ENCODE assay signal across 37 cellular contexts in the genomic region with DNA sequence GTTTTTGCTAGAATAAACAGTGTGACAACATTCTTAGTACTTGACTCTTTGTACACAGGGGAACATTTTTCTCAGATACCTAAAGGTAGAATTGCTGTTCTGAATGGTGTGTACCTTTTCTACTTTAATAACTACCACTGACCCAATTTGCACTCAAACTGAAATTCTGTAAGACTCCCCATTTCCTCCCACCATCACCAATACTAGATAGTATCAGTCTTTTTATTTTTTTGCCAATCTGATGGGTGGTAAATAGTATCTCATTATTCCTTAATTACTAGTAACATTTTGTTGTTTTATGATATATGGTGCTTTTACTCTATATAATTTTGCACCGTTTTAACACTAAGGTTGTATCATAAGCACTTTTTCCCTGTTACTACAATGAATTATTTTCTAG.
"Had no signal": no experiment of that assay in that cellular context is flagged by ENCODE, and none has a peak within 500 bp of the region (broad histone marks: within the 10 kb centered on the region; RNA-seq: fewer than 3 reads in every experiment).

No MANE protein-coding gene starts in this region.

- H3K4me3 ChIP-seq: adrenal gland, ascending aorta, body of pancreas, breast epithelium, cardiac muscle cell had no signal

- DNase-seq: activated effector memory CD4-positive, alpha-beta T cell treated with anti-CD3 and anti-CD28 coated beads, Interleukin-2, amount 50 U/mL, for 16 hours; activated effector memory CD4-positive, alpha-beta T cell treated with Interleukin-2 at 50 U/mL for 16 hours; activated gamma-delta T cell; activated gamma-delta T cell treated with Interleukin-2 at 50 U/mL for 16 hours; activated naive CD4-positive, alpha-beta T cell; activated naive CD4-positive, alpha-beta T cell treated with anti-CD3 and anti-CD28 coated beads for 36 hours; activated naive CD4-positive, alpha-beta T cell treated with anti-CD3 and anti-CD28 coated beads, Interleukin-2, amount 10 ng/mL, durations not matched to agents 7 days and 5 days; activated naive CD4-positive, alpha-beta T cell treated with anti-CD3 and anti-CD28 coated beads, Interleukin-2, amount 50 U/mL, for 16 hours; activated naive CD4-positive, alpha-beta T cell treated with Interleukin-2 at 50 U/mL for 16 hours; activated naive CD8-positive, alpha-beta T cell treated with anti-CD3 and anti-CD28 coated beads for 36 hours; activated naive CD8-positive, alpha-beta T cell treated with anti-CD3 and anti-CD28 coated beads, Interleukin-2, amount 10 ng/mL, durations not matched to agents 7 days and 5 days; activated naive CD8-positive, alpha-beta T cell treated with anti-CD3 and anti-CD28 coated beads, Interleukin-2, amount 50 U/mL, for 24 hours; activated T-cell treated with anti-CD3 and anti-CD28 coated beads, Interleukin-2, amount 50 U/mL, for 24 hours; activated T-cell treated with anti-CD3 and anti-CD28 coated beads, Interleukin-2, amount 50 U/mL, for 4 hours; activated T-cell treated with anti-CD3 and anti-CD28 coated beads, Interleukin-2, amount 50 U/mL, for 48 hours; activated T-cell treated with anti-CD3 and anti-CD28 coated beads, Interleukin-2, amount 50 U/mL, for 72 hours; adrenal gland; amniotic stem cell; amygdala; anterior cingulate cortex; aorta; body of pancreas; brain microvascular endothelial cell; caudate nucleus; central memory CD4-positive, alpha-beta T cell; cerebellar nuclear complex had no signal

- H3K9me3 Mint-ChIP-seq: activated T-helper 2 cell treated with anti-CD3 and anti-CD28 coated beads, Interferon-gamma antibody, Interleukin-2, Interleukin-4, amounts not matched to agents 10 μg/mL and 5 μg/mL and 100 μg/mL, durations not matched to agents 14 hours and 24 hours and 36 hours had no signal

- H3K27me3 ChIP-seq: adrenal gland, ascending aorta, body of pancreas, brain microvascular endothelial cell, breast epithelium, cardiac muscle cell had no signal

- ATAC-seq: activated naive CD4-positive, alpha-beta T cell treated with anti-CD3 and anti-CD28 coated beads, Interleukin-2, amount 50 U/mL, for 72 hours; activated naive CD8-positive, alpha-beta T cell treated with anti-CD3 and anti-CD28 coated beads, Interleukin-2, amount 50 U/mL, for 24 hours; activated T-cell treated with anti-CD3 and anti-CD28 coated beads, Interleukin-2, amount 50 U/mL, for 4 hours; activated T-cell treated with anti-CD3 and anti-CD28 coated beads, Interleukin-2, amount 50 U/mL, for 72 hours; activated T-helper 17 cell treated with anti-CD3 and anti-CD28 coated beads, Interleukin-2, amount 50 U/mL, for 72 hours; body of pancreas had no signal

- H3K27me3 Mint-ChIP-seq: activated naive CD8-positive, alpha-beta T cell; activated naive CD8-positive, alpha-beta T cell treated with anti-CD3 and anti-CD28 coated beads, Interleukin-2, amount 50 U/mL, for 24 hours; activated T-helper 17 cell treated with anti-CD3 and anti-CD28 coated beads, Interleukin-2, amount 50 U/mL, for 72 hours; brain; central memory CD8-positive, alpha-beta T cell had no signal

- H3K36me3 ChIP-seq: adrenal gland, ascending aorta, brain microvascular endothelial cell, breast epithelium, cardiac muscle cell had no signal

- H3K36me3 Mint-ChIP-seq: activated naive CD4-positive, alpha-beta T cell treated with anti-CD3 and anti-CD28 coated beads, Interleukin-2, amount 10 ng/mL, durations not matched to agents 7 days and 5 days; activated naive CD4-positive, alpha-beta T cell treated with anti-CD3 and anti-CD28 coated beads, Interleukin-2, amount 50 U/mL, for 24 hours; activated naive CD4-positive, alpha-beta T cell treated with anti-CD3 and anti-CD28 coated beads, Interleukin-2, amount 50 U/mL, for 72 hours; activated naive CD8-positive, alpha-beta T cell treated with anti-CD3 and anti-CD28 coated beads for 36 hours; activated naive CD8-positive, alpha-beta T cell treated with anti-CD3 and anti-CD28 coated beads, Interleukin-2, amount 10 ng/mL, durations not matched to agents 7 days and 5 days; brain had no signal

- H3K4me3 Mint-ChIP-seq: activated naive CD4-positive, alpha-beta T cell treated with anti-CD3 and anti-CD28 coated beads for 36 hours; activated naive CD4-positive, alpha-beta T cell treated with anti-CD3 and anti-CD28 coated beads, Interleukin-2, amount 10 ng/mL, durations not matched to agents 7 days and 5 days; activated naive CD4-positive, alpha-beta T cell treated with anti-CD3 and anti-CD28 coated beads, Interleukin-2, amount 50 U/mL, for 24 hours; activated naive CD8-positive, alpha-beta T cell; activated naive CD8-positive, alpha-beta T cell treated with anti-CD3 and anti-CD28 coated beads for 36 hours; activated naive CD8-positive, alpha-beta T cell treated with anti-CD3 and anti-CD28 coated beads, Interleukin-2, amount 10 ng/mL, durations not matched to agents 7 days and 5 days; activated naive CD8-positive, alpha-beta T cell treated with anti-CD3 and anti-CD28 coated beads, Interleukin-2, amount 50 U/mL, for 24 hours; activated T-cell treated with anti-CD3 and anti-CD28 coated beads, Interleukin-2, amount 50 U/mL, for 24 hours; activated T-cell treated with anti-CD3 and anti-CD28 coated beads, Interleukin-2, amount 50 U/mL, for 4 hours; activated T-cell treated with anti-CD3 and anti-CD28 coated beads, Interleukin-2, amount 50 U/mL, for 72 hours; activated T-helper 1 cell treated with anti-CD3 and anti-CD28 coated beads, Interleukin-12 subunit alpha, Interleukin-12 subunit beta, Interleukin-2, Interleukin-4 antibody, amounts not matched to agents 30 ng/mL and 10 ng/mL and 1 ng/mL, durations not matched to agents 14 hours and 24 hours and 36 hours; activated T-helper 17 cell treated with anti-CD3 and anti-CD28 coated beads, Interleukin-2, amount 50 U/mL, for 72 hours; brain; central memory CD8-positive, alpha-beta T cell had no signal

- H3K27ac ChIP-seq: adrenal gland, ascending aorta, body of pancreas, brain microvascular endothelial cell, breast epithelium, cardiac muscle cell had no signal

- H3K4me1 ChIP-seq: adrenal gland, ascending aorta, body of pancreas, breast epithelium had no signal

- H3K9me3 ChIP-seq: adrenal gland, body of pancreas had no signal

- H3K4me1 Mint-ChIP-seq: activated naive CD4-positive, alpha-beta T cell treated with anti-CD3 and anti-CD28 coated beads, Interleukin-2, amount 10 ng/mL, durations not matched to agents 7 days and 5 days; activated naive CD4-positive, alpha-beta T cell treated with anti-CD3 and anti-CD28 coated beads, Interleukin-2, amount 50 U/mL, for 24 hours; activated naive CD8-positive, alpha-beta T cell treated with anti-CD3 and anti-CD28 coated beads for 36 hours; activated naive CD8-positive, alpha-beta T cell treated with anti-CD3 and anti-CD28 coated beads, Interleukin-2, amount 10 ng/mL, durations not matched to agents 7 days and 5 days; activated naive CD8-positive, alpha-beta T cell treated with anti-CD3 and anti-CD28 coated beads, Interleukin-2, amount 50 U/mL, for 24 hours; activated T-helper 17 cell treated with anti-CD3 and anti-CD28 coated beads, Interleukin-2, amount 50 U/mL, for 72 hours; brain; central memory CD8-positive, alpha-beta T cell had no signal

- H3K27ac Mint-ChIP-seq: activated naive CD4-positive, alpha-beta T cell treated with anti-CD3 and anti-CD28 coated beads for 36 hours; activated naive CD4-positive, alpha-beta T cell treated with anti-CD3 and anti-CD28 coated beads, Interleukin-2, amount 10 ng/mL, durations not matched to agents 7 days and 5 days; activated naive CD4-positive, alpha-beta T cell treated with anti-CD3 and anti-CD28 coated beads, Interleukin-2, amount 50 U/mL, for 24 hours; activated naive CD4-positive, alpha-beta T cell treated with anti-CD3 and anti-CD28 coated beads, Interleukin-2, amount 50 U/mL, for 72 hours; activated naive CD8-positive, alpha-beta T cell; activated naive CD8-positive, alpha-beta T cell treated with anti-CD3 and anti-CD28 coated beads for 36 hours; activated naive CD8-positive, alpha-beta T cell treated with anti-CD3 and anti-CD28 coated beads, Interleukin-2, amount 10 ng/mL, durations not matched to agents 7 days and 5 days; activated naive CD8-positive, alpha-beta T cell treated with anti-CD3 and anti-CD28 coated beads, Interleukin-2, amount 50 U/mL, for 24 hours; activated T-cell treated with anti-CD3 and anti-CD28 coated beads, Interleukin-2, amount 50 U/mL, for 24 hours; activated T-cell treated with anti-CD3 and anti-CD28 coated beads, Interleukin-2, amount 50 U/mL, for 72 hours; activated T-helper 1 cell treated with anti-CD3 and anti-CD28 coated beads, Interleukin-12 subunit alpha, Interleukin-12 subunit beta, Interleukin-2, Interleukin-4 antibody, amounts not matched to agents 30 ng/mL and 10 ng/mL and 1 ng/mL, durations not matched to agents 14 hours and 24 hours and 36 hours; activated T-helper 17 cell treated with anti-CD3 and anti-CD28 coated beads, Interleukin-2, amount 50 U/mL, for 72 hours; activated T-helper 2 cell treated with anti-CD3 and anti-CD28 coated beads, Interferon-gamma antibody, Interleukin-2, Interleukin-4, amounts not matched to agents 10 μg/mL and 5 μg/mL and 100 μg/mL, durations not matched to agents 14 hours and 24 hours and 36 hours; brain had no signal
